Comparison of ENCODE assay signal across 17 cellular contexts in the genomic region with DNA sequence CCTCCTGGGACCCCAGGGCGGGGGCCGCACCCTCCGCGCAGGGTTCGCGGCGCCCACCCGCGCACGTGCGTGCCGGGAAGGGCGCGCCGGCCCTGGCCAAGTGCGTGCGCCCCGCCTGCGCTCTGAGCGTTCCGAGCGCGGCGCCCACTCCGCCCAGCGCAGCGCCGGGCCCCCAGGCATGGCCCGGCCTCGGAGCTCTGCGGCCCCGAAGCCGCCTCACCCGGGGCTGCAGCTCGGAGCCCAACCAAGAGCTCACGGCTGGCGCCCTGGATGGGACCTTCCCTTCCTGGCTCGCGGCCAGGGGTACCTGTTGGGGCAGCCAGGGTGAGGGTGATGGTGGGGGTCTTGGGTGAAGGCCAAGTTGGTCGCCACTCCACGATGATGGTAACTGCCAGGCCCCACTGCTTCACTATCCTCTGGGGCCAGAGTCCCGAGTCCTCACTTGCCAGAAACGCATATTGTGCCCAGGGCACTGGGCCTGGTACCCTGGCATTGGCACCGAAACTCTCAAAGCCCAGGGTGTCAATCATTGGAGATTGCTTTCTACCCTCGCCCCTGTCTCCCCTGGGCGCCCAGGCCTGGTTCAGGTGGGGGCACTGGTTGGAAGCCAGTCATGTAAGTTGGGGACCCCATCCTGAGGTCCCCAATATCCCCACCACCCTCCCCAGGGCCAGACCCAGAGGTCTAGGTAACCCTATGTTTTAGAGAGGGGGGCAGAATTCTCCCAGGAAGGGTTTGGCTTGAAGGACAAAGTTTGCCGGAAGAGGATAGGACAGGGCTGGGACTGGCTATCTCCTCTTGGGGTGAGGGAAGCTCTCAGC. TPM values are rescaled to one million over a fixed set of nuclear protein-coding genes. Genes with fewer than 3 reads are reported as not detected.
DNase-seq lines count a peak whose midpoint lies in the region; ATAC-seq, FAIRE-seq and TF ChIP-seq lines count a peak whose summit lies in the region.
"Had no signal": no experiment of that assay in that cellular context is flagged by ENCODE, and none has a peak within 500 bp of the region (broad histone marks: within the 10 kb centered on the region; RNA-seq: fewer than 3 reads in every experiment).

No MANE protein-coding gene starts in this region.

- no peaks in the 10 kb centered on the region for H3K79me2 ChIP-seq in OCI-LY7 (ENCODE audit: insufficient read depth, low read depth, low read length)

- no peak for TF ChIP-seq RAD21 in A549 (conservative IDR thresholded peaks at IDR 0.05 in 1 of 2, IDR thresholded peaks at IDR 0.05 in 1 of 2)

- H3K27ac ChIP-seq in A549 (peak overlapping the region in 1 of 2 experiments; percentile 71; a peak in 2 of 6 replicates), HUES64 (ENCODE audit: low read depth, low read length) (no peak overlapping the region), ovary (no peak overlapping the region), OCI-LY7 (ENCODE audit: low read depth, low read length, poor library complexity, severe bottlenecking) (no peak overlapping the region)

- WGBS in A549 (ENCODE audit: missing lambda C conversion rate) = 84% methylated on average over 21 of the region's 47 CpGs
- WGBS in HUES64 = 21% methylated on average over 47 of the region's 47 CpGs
- WGBS in ovary, 3 donors = 11 to 24% (median 13%) methylated on average over 22 to 47 of the region's 47 CpGs

- TF ChIP-seq EP300 in A549 (IDR thresholded peaks at IDR 0.05) (no peak), ovary (IDR thresholded peaks at IDR 0.05) (no peak)

- no peaks in the 10 kb centered on the region; the same call in 2 of the 3 replicates for H3K4me1 ChIP-seq in A549
- H3K4me1 ChIP-seq in HUES64 (ENCODE audit: insufficient read depth, low read length) = peaks cover 3% of the 10 kb centered on the region
- H3K4me1 ChIP-seq in ovary (ENCODE audit: insufficient read depth) = no peaks in the 10 kb centered on the region
- no peaks in the 10 kb centered on the region for H3K4me1 ChIP-seq in OCI-LY7 (ENCODE audit: insufficient read depth, low read length, poor library complexity, severe bottlenecking)

- no TSS peak for BruUV-seq in OCI-LY7 (replicated peaks; lab: Mats Ljungman, UMichigan)

- no peak overlapping the region for H2AFZ ChIP-seq in OCI-LY7 (ENCODE audit: low read length)

- no peak for TF ChIP-seq POLR2A in A549 (IDR thresholded peaks at IDR 0.05; ENCODE audit: low read length)
- no peak for TF ChIP-seq POLR2A in ovary (IDR thresholded peaks at IDR 0.05)

- H3K27me3 ChIP-seq in HUES64 (ENCODE audit: insufficient read depth, low read length) = peaks cover 76% of the 10 kb centered on the region
- H3K27me3 ChIP-seq in ovary = no peaks in the 10 kb centered on the region

- no peaks in the 10 kb centered on the region for H3K9me3 ChIP-seq in A549
- no peaks in the 10 kb centered on the region for H3K9me3 ChIP-seq in HUES64 (ENCODE audit: insufficient read depth, low read depth, low read length)
- H3K9me3 ChIP-seq in ovary = no peaks in the 10 kb centered on the region
- H3K9me3 ChIP-seq in OCI-LY7 (ENCODE audit: low read length) = no peaks in the 10 kb centered on the region
- H3K9me3 ChIP-seq: MG63 had no signal

- H3K36me3 ChIP-seq in HUES64 (ENCODE audit: insufficient read depth, low read length) (no peaks in the 10 kb centered on the region), ovary (no peaks in the 10 kb centered on the region), OCI-LY7 (ENCODE audit: insufficient read depth, low read length) (no peaks in the 10 kb centered on the region)
- H3K36me3 ChIP-seq: MG63 had no signal

- no peaks in the 10 kb centered on the region for H4K20me1 ChIP-seq in OCI-LY7 (ENCODE audit: insufficient read depth, low read length)

- ATAC-seq in A549 (no peak), left cardiac atrium (peak; percentile 19 to 48), GM21526 (IDR thresholded peaks at IDR 0.05; ENCODE audit: low FRiP score, unreplicated experiment) (no peak)

- H3K4me2 ChIP-seq in A549 (peak overlapping the region; percentile 69), OCI-LY7 (ENCODE audit: low read length) (no peak overlapping the region)

- FAIRE-seq in A549 (lab: Jason Lieb, UNC) = no peak
- FAIRE-seq: endometrium, GM18507, small intestine had no signal

- no peak overlapping the region for H3K9ac ChIP-seq in HUES64 (ENCODE audit: low read depth, low read length)

- no peaks in the 10 kb centered on the region for H3K9me2 ChIP-seq in OCI-LY7 (ENCODE audit: insufficient read depth, low read length)

- POLR2A ChIA-PET in A549 (lab: Yijun Ruan, JAX) = no interaction called here
- POLR2A ChIA-PET in OCI-LY7 (lab: Charles Lee) = no interaction called here

- peak overlapping the region; percentile 38 for H3K4me3 ChIP-seq in A549
- peak overlapping the region; percentile 48 for H3K4me3 ChIP-seq in HUES64 (ENCODE audit: low read length)
- peak overlapping the region; percentile 31 for H3K4me3 ChIP-seq in ovary
- no peak overlapping the region for H3K4me3 ChIP-seq in OCI-LY7 (ENCODE audit: low read depth, low read length, poor library complexity, severe bottlenecking)

- CTCF ChIA-PET in A549 (lab: Yijun Ruan, JAX) = interaction anchor here (1.4 to 1.5 kb wide), 4 partner anchors 9 to 163 kb away, joined by 3 to 5 read pairs (median 3); no protein-coding TSS in a partner anchor
- CTCF ChIA-PET in OCI-LY7 (lab: Charles Lee; ENCODE audit: unreplicated experiment) = no interaction called here

- no peak for TF ChIP-seq CTCF in A549 (IDR thresholded peaks at IDR 0.05)
- TF ChIP-seq CTCF in ovary (IDR thresholded peaks at IDR 0.05) = no peak
- no peak for TF ChIP-seq CTCF in OCI-LY7 (conservative IDR thresholded peaks at IDR 0.05; ENCODE audit: low read length)

- intact Hi-C loops in left cardiac atrium (cut with DNase I) (no loop called here), ovary (cut with DNase I) (no loop called here), OCI-LY7 (cut with micrococcal nuclease; ENCODE audit: unreplicated experiment) (no loop called here)

- no peak for DNase-seq in A549 (ENCODE audit: low read depth in 1 of 2, low spot score in 1 of 2)
- no peak for DNase-seq in left cardiac atrium
- DNase-seq in ovary = no peak
- no peak for DNase-seq in DMS153 treated with DMSO at 0.1 percent for 48 hours (lab: John Stamatoyannopoulos, UW; ENCODE audit: unreplicated experiment)
- no peak for DNase-seq in OCI-LY7 (ENCODE audit: low spot score)
- DNase-seq in NCI-H2081 treated with DMSO at 0.1 percent for 48 hours (lab: John Stamatoyannopoulos, UW) = no peak
- DNase-seq: activated B cell treated with CpG ODN at 0.5 μM for 24 hours; activated T-cell treated with anti-CD3 and anti-CD28 coated beads, Interleukin-2, amount 50 U/mL, for 24 hours; hypothalamus; NCI-H524; small intestine had no signal

TF ChIP-seq in A549, 52 proteins besides CTCF, POLR2A, EP300 and RAD21:
- TF ChIP-seq SMC3 (IDR thresholded peaks at IDR 0.05) (no peak), ESRRA (IDR thresholded peaks at IDR 0.05; ENCODE audit: borderline replicate concordance, low read length) (no peak), SREBF2 (IDR thresholded peaks at IDR 0.05) (no peak), TFCP2L1 (CRISPR knock-in tag; IDR thresholded peaks at IDR 0.05) (no peak), GATA3 (IDR thresholded peaks at IDR 0.05; ENCODE audit: borderline replicate concordance) (no peak), HOXB5 (CRISPR knock-in tag; IDR thresholded peaks at IDR 0.05) (no peak), HOXB13 (CRISPR knock-in tag; IDR thresholded peaks at IDR 0.05; ENCODE audit: low read depth) (no peak), EHF (CRISPR knock-in tag; IDR thresholded peaks at IDR 0.05) (no peak), CBX2 (IDR thresholded peaks at IDR 0.05; ENCODE audit: borderline replicate concordance, low read depth) (no peak), BHLHE40 (IDR thresholded peaks at IDR 0.05; ENCODE audit: low read depth, low read length) (no peak), HOXA7 (CRISPR knock-in tag; IDR thresholded peaks at IDR 0.05) (no peak), ZSCAN20 (CRISPR knock-in tag; IDR thresholded peaks at IDR 0.05) (no peak)
- TF ChIP-seq, protein P1, sequence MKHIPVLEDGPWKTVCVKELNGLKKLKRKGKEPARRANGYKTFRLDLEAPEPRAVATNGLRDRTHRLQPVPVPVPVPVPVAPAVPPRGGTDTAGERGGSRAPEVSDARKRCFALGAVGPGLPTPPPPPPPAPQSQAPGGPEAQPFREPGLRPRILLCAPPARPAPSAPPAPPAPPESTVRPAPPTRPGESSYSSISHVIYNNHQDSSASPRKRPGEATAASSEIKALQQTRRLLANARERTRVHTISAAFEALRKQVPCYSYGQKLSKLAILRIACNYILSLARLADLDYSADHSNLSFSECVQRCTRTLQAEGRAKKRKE (CRISPR knock-in tag; IDR thresholded peaks at IDR 0.05; ENCODE audit: low read depth) = no peak
- TF ChIP-seq, protein P2, sequence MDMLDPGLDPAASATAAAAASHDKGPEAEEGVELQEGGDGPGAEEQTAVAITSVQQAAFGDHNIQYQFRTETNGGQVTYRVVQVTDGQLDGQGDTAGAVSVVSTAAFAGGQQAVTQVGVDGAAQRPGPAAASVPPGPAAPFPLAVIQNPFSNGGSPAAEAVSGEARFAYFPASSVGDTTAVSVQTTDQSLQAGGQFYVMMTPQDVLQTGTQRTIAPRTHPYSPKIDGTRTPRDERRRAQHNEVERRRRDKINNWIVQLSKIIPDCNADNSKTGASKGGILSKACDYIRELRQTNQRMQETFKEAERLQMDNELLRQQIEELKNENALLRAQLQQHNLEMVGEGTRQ (IDR thresholded peaks at IDR 0.05) = no peak
- TF ChIP-seq, protein P3, sequence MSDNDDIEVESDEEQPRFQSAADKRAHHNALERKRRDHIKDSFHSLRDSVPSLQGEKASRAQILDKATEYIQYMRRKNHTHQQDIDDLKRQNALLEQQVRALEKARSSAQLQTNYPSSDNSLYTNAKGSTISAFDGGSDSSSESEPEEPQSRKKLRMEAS (IDR thresholded peaks at IDR 0.05) = no peak

RNA-seq across cellular contexts. Expression of a gene that starts 0.9 kb away (rescaled TPM):
- 0.44 and 0.54 TPM in 2 replicates for polyA plus RNA-seq in A549 (2011; rRNA removed)
- polyA plus RNA-seq in A549 (2012; cell fraction: cytosol; rRNA removed) = 0.28 and 0.41 TPM in 2 replicates
- polyA plus RNA-seq in A549 (2012; cell fraction: nucleus; rRNA removed) = 0.58 and 0.80 TPM in 2 replicates
- 0.27 to 0.49 TPM (median 0.45 TPM) in 3 replicates for polyA plus RNA-seq in A549 (2017; fragmentation: RNase III; extraction: RNeasy Plus Mini Kit Qiagen cat#74134 plus additional on column Dnase treatment)
- polyA minus RNA-seq in A549 (2011; rRNA and poly(A)+ RNA removed) = 0.08 and 0.68 TPM in 2 replicates
- 2.9 TPM for polyA plus RNA-seq in HUES64 (2013, experiment 1 of 2)
- 3.8 TPM for polyA plus RNA-seq in HUES64 (2013, experiment 2 of 2)
- total RNA-seq in left cardiac atrium = 10 to 100 TPM in 1 of 2 donors, 1 to 10 TPM in 1; 9.8 to 14.2 TPM
- total RNA-seq in ovary = 10 to 100 TPM in 3 of 7 donors, 1 to 10 TPM in 4; 1.7 to 59.1 (median 8.6) TPM
- polyA plus RNA-seq in ovary = 10 to 100 TPM in 1 of 2 donors, 1 to 10 TPM in 1; 2.1 to 13.1 TPM
- total RNA-seq in OCI-LY7 (2014; rRNA removed; shearing (Covaris generic)) = not detected in 2 replicates
- total RNA-seq in OCI-LY7 (2022) = not detected in 2 replicates
- total RNA-seq: activated B cell treated with CpG ODN at 0.5 μM for 24 hours, G401 had no signal

Comparison
In these comparisons a context has a peak if more than half of its experiments do, and no peak if none do; other contexts are left out.
1. ATAC-seq: peak in left cardiac atrium (2 of 2); none in A549 (0 of 2) and GM21526 (single experiment).